Comparison of ENCODE assay signal across 9 cellular contexts in genomic region chr1:7454052-7454815, GRCh38.
DNase-seq lines count a peak whose midpoint lies in the region; ATAC-seq and TF ChIP-seq lines count a peak whose summit lies in the region.
"Had no signal": no experiment of that assay in that cellular context is flagged by ENCODE, and none has a peak within 500 bp of the region (broad histone marks: within the 10 kb centered on the region; RNA-seq: fewer than 3 reads in every experiment).

No MANE protein-coding gene starts in this region.

- H4K20me1 ChIP-seq in OCI-LY7 (ENCODE audit: insufficient read depth, low read length) = no peaks in the 10 kb centered on the region

- peak; percentile 48; the same call in 1 of the 2 replicates for TF ChIP-seq CTCF in OCI-LY7 (conservative IDR thresholded peaks at IDR 0.05; ENCODE audit: low read length)

- H3K4me3 Mint-ChIP-seq in activated CD8-positive, alpha-beta memory T cell treated with anti-CD3 and anti-CD28 coated beads, Interleukin-2, amount 10 ng/mL, durations not matched to agents 7 days and 5 days = no peak overlapping the region

- no peak overlapping the region for H3K4me2 ChIP-seq in OCI-LY7 (ENCODE audit: low read length)

- no TSS peak for BruUV-seq in OCI-LY7 (replicated peaks; lab: Mats Ljungman, UMichigan)

- no peaks in the 10 kb centered on the region for H3K4me1 Mint-ChIP-seq in activated CD8-positive, alpha-beta memory T cell treated with anti-CD3 and anti-CD28 coated beads, Interleukin-2, amount 10 ng/mL, durations not matched to agents 7 days and 5 days

- peaks cover 2% of the 10 kb centered on the region for H3K27me3 Mint-ChIP-seq in activated CD8-positive, alpha-beta memory T cell treated with anti-CD3 and anti-CD28 coated beads, Interleukin-2, amount 10 ng/mL, durations not matched to agents 7 days and 5 days

- no peaks in the 10 kb centered on the region for H3K36me3 Mint-ChIP-seq in activated CD8-positive, alpha-beta memory T cell treated with anti-CD3 and anti-CD28 coated beads, Interleukin-2, amount 10 ng/mL, durations not matched to agents 7 days and 5 days

- DNase-seq in activated CD4-positive, alpha-beta T cell treated with anti-CD3 and anti-CD28 coated beads for 48 hours = peak; percentile 14
- DNase-seq in activated CD4-positive, alpha-beta T cell treated with anti-CD3 and anti-CD28 coated beads, Interleukin-2, amount 50 U/mL, for 4 hours = no peak
- DNase-seq in OCI-LY7 (ENCODE audit: low spot score) (no peak), head of caudate nucleus (peak in 39 of 42 donors; percentile 8 to 80 (median 42)), superior temporal gyrus (ENCODE audit: extremely low spot score) (peak; percentile 29), NCI-H2171 (lab: John Stamatoyannopoulos, UW) (no peak)
- no peak for DNase-seq in activated CD8-positive, alpha-beta memory T cell treated with anti-CD3 and anti-CD28 coated beads, Interleukin-2, amount 10 ng/mL, durations not matched to agents 7 days and 5 days
- no peak for DNase-seq in activated effector memory CD4-positive, alpha-beta T cell treated with Interleukin-2 at 50 U/mL for 16 hours

- POLR2A ChIA-PET in OCI-LY7 (lab: Charles Lee) = no interaction called here

- no peak overlapping the region for H3K4me3 ChIP-seq in OCI-LY7 (ENCODE audit: low read depth, low read length, poor library complexity, severe bottlenecking)

- no peaks in the 10 kb centered on the region for H3K9me3 Mint-ChIP-seq in activated CD8-positive, alpha-beta memory T cell treated with anti-CD3 and anti-CD28 coated beads, Interleukin-2, amount 10 ng/mL, durations not matched to agents 7 days and 5 days (ENCODE audit: low read depth)

- ATAC-seq in activated CD8-positive, alpha-beta memory T cell treated with anti-CD3 and anti-CD28 coated beads, Interleukin-2, amount 10 ng/mL, durations not matched to agents 7 days and 5 days = no peak

- no peaks in the 10 kb centered on the region for H3K9me3 ChIP-seq in OCI-LY7 (ENCODE audit: low read length)

- no peak overlapping the region for H2AFZ ChIP-seq in OCI-LY7 (ENCODE audit: low read length)

- intact Hi-C loops in OCI-LY7 (cut with micrococcal nuclease; ENCODE audit: unreplicated experiment) = no loop called here
- intact Hi-C loops in head of caudate nucleus (cut with DNase I) = no loop called here

- no peaks in the 10 kb centered on the region for H3K9me2 ChIP-seq in OCI-LY7 (ENCODE audit: insufficient read depth, low read length)

- no peaks in the 10 kb centered on the region for H3K79me2 ChIP-seq in OCI-LY7 (ENCODE audit: insufficient read depth, low read depth, low read length)
- H3K79me2 ChIP-seq: parathyroid adenoma had no signal

- no peaks in the 10 kb centered on the region for H3K4me1 ChIP-seq in OCI-LY7 (ENCODE audit: insufficient read depth, low read length, poor library complexity, severe bottlenecking)

- no peak overlapping the region for H3K27ac Mint-ChIP-seq in activated CD8-positive, alpha-beta memory T cell treated with anti-CD3 and anti-CD28 coated beads, Interleukin-2, amount 10 ng/mL, durations not matched to agents 7 days and 5 days

- H3K27ac ChIP-seq in OCI-LY7 (ENCODE audit: low read depth, low read length, poor library complexity, severe bottlenecking) = no peak overlapping the region

- H3K36me3 ChIP-seq in OCI-LY7 (ENCODE audit: insufficient read depth, low read length) = no peaks in the 10 kb centered on the region

- CTCF ChIA-PET in OCI-LY7 (lab: Charles Lee; ENCODE audit: unreplicated experiment) = interaction anchor here (0.6 kb wide), 1 partner anchor 215 kb away, joined by 3 read pairs; no protein-coding TSS in a partner anchor
- CTCF ChIA-PET in activated CD8-positive, alpha-beta memory T cell treated with anti-CD3 and anti-CD28 coated beads, Interleukin-2, amount 10 ng/mL, durations not matched to agents 7 days and 5 days (lab: Charles Lee) = no interaction called here

Comparison
In these comparisons a context has a peak if more than half of its experiments do, and no peak if none do; other contexts are left out.
1. DNase-seq: peak in activated CD4-positive, alpha-beta T cell treated with anti-CD3 and anti-CD28 coated beads for 48 hours (single experiment), head of caudate nucleus (39 of 42) and superior temporal gyrus (single experiment); none in activated CD4-positive, alpha-beta T cell treated with anti-CD3 and anti-CD28 coated beads, Interleukin-2, amount 50 U/mL, for 4 hours (0 of 2), OCI-LY7 (single experiment), activated CD8-positive, alpha-beta memory T cell treated with anti-CD3 and anti-CD28 coated beads, Interleukin-2, amount 10 ng/mL, durations not matched to agents 7 days and 5 days (single experiment), activated effector memory CD4-positive, alpha-beta T cell treated with Interleukin-2 at 50 U/mL for 16 hours (single experiment) and NCI-H2171 (single experiment).